1 cellular context compared by ENCODE assay signal in genomic region chr9:20659474-20659962, GRCh38.
TF ChIP-seq lines count a peak whose summit lies in the region.

No MANE protein-coding gene starts in this region.

TF ChIP-seq in HEK293, 187 proteins besides CTCF, POLR2A, EP300 and RAD21 (continued from another document):
- TF ChIP-seq ZSCAN18 (tag by site-specific recombination; IDR thresholded peaks at IDR 0.05) (no peak), SALL2 (tag by site-specific recombination; IDR thresholded peaks at IDR 0.05; ENCODE audit: borderline replicate concordance) (no peak), ZNF155 (tag by site-specific recombination; IDR thresholded peaks at IDR 0.05) (no peak), ZNF202 (tag by site-specific recombination; IDR thresholded peaks at IDR 0.05; ENCODE audit: borderline replicate concordance) (no peak)
